In the genomic region with DNA sequence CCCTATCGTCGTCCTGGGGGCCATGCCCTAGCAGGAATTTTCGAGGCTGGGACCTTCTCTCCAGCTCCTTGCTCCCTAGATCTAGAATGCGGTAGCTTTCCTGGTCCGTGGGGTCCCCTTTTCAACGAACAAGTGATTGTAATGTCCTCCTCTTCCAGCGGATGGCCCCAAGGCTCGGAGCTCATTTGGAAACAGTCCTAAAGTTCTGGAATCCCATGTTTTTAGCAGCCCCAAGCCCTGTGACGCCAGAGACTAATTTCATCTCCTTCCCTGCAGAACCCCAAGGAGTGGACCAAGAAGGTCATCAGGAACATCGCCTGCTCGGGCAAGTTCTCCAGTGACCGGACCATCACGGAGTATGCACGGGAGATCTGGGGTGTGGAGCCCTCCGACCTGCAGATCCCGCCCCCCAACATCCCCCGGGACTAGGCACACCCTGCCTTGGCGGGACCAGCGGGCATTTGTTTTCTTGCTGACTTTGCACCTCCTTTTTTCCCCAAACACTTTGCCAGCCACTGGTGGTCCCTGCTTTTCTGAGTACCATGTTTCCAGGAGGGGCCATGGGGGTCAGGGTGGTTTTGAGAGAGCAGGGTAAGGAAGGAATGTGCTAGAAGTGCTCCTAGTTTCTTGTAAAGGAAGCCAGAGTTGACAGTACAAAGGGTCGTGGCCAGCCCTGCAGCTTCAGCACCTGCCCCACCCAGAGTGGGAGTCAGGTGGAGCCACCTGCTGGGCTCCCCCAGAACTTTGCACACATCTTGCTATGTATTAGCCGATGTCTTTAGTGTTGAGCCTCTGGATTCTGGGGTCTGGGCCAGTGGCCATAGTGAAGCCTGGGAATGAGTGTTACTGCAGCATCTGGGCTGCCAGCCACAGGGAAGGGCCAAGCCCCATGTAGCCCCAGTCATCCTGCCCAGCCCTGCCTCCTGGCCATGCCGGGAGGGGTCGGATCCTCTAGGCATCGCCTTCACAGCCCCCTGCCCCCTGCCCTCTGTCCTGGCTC, we compare ENCODE assay signal across 9 cellular contexts. TPM values are rescaled to one million over a fixed set of nuclear protein-coding genes. Genes with fewer than 3 reads are reported as not detected.
A peak's percentile ranks its signal among the peaks of the same experiment; 100 is the strongest.
DNase-seq lines count a peak whose midpoint lies in the region; ATAC-seq, FAIRE-seq and TF ChIP-seq lines count a peak whose summit lies in the region.
"Had no signal": no experiment of that assay in that cellular context is flagged by ENCODE, and none has a peak within 500 bp of the region (broad histone marks: within the 10 kb centered on the region; RNA-seq: fewer than 3 reads in every experiment).

No MANE protein-coding gene starts in this region.

- CTCF ChIA-PET in activated CD8-positive, alpha-beta memory T cell treated with anti-CD3 and anti-CD28 coated beads, Interleukin-2, amount 10 ng/mL, durations not matched to agents 7 days and 5 days (lab: Charles Lee) = interaction anchor here (0.9 to 3.9 kb wide), 8 partner anchors 10 to 305 kb away, joined by 3 to 28 read pairs (median 4); partner anchors contain the start of gene GINS1
- CTCF ChIA-PET in H1 (lab: Charles Lee; ENCODE audit: partially characterized antibody) = interaction anchor here (0.6 to 4.7 kb wide), 28 partner anchors 7 to 307 kb away, joined by 3 to 79 read pairs (median 5); partner anchors contain the start of genes GINS1 and PYGB

- H3K9me3 Mint-ChIP-seq in activated CD8-positive, alpha-beta memory T cell treated with anti-CD3 and anti-CD28 coated beads, Interleukin-2, amount 10 ng/mL, durations not matched to agents 7 days and 5 days (ENCODE audit: low read depth) = no peaks in the 10 kb centered on the region
- H3K9me3 Mint-ChIP-seq in HFFc6 (no peaks in the 10 kb centered on the region), natural killer cell (no peaks in the 10 kb centered on the region)
- H3K9me3 Mint-ChIP-seq: central memory CD8-positive, alpha-beta T cell had no signal

- peak overlapping the region; percentile 24 for H3K27ac Mint-ChIP-seq in activated CD8-positive, alpha-beta memory T cell treated with anti-CD3 and anti-CD28 coated beads, Interleukin-2, amount 10 ng/mL, durations not matched to agents 7 days and 5 days
- H3K27ac Mint-ChIP-seq in HFFc6 (0 out of 2 replicates have a peak overlapping the region, but pooled peaks have one; percentile 7), natural killer cell (no peak overlapping the region)

- intact Hi-C loops in natural killer cell (cut with micrococcal nuclease) = no loop called here

- H3K9ac ChIP-seq in H1 (replicated peaks in 1 of 4; ENCODE audit: extremely low read depth in 1 of 4, low read depth in 3 of 4, low read length in 3 of 4) = no peak overlapping the region

- no peak overlapping the region for H4K8ac ChIP-seq in H1 (ENCODE audit: extremely low read depth, insufficient read depth, low read length)

- no peak overlapping the region for H3K27ac ChIP-seq in RWPE2 (ENCODE audit: poor library complexity, severe bottlenecking)
- peak overlapping the region; percentile 32; the same call in 1 of the 2 replicates for H3K27ac ChIP-seq in H1 (ENCODE audit: low read depth, low read length)

- peaks cover 15% of the 10 kb centered on the region for H3K4me1 Mint-ChIP-seq in activated CD8-positive, alpha-beta memory T cell treated with anti-CD3 and anti-CD28 coated beads, Interleukin-2, amount 10 ng/mL, durations not matched to agents 7 days and 5 days
- H3K4me1 Mint-ChIP-seq in HFFc6 (ENCODE audit: low read depth) (peaks cover 23% of the 10 kb centered on the region), natural killer cell (peaks cover 0 to 4% of the 10 kb centered on the region in 2 donors)
- H3K4me1 Mint-ChIP-seq: central memory CD8-positive, alpha-beta T cell had no signal

- H4K91ac ChIP-seq in H1 (replicated peaks; ENCODE audit: insufficient read length, low read length) = no peak overlapping the region

- peak; percentile 17 to 32; a peak in 1 of 3 replicates for TF ChIP-seq POLR2A in H1 (IDR thresholded peaks at IDR 0.05; ENCODE audit: control extremely low read depth in 1 of 2, low read depth in 2 of 2, low read length in 2 of 2)

- H3K18ac ChIP-seq in H1 (ENCODE audit: extremely low read depth, low read length) = no peak overlapping the region

- TF ChIP-seq RAD21 in H1 (IDR thresholded peaks at IDR 0.05 in 1 of 2, conservative IDR thresholded peaks at IDR 0.05 in 1 of 2; ENCODE audit: low read depth in 2 of 2, low read length in 2 of 2) = peak; percentile 12 to 24; a peak in 1 of 4 replicates

- no peaks in the 10 kb centered on the region for H3K79me2 ChIP-seq in H1 (ENCODE audit: control insufficient read depth in 1 of 2, insufficient read depth in 2 of 2, low read length in 2 of 2)

- no peak overlapping the region for H2BK120ac ChIP-seq in H1 (replicated peaks; ENCODE audit: low read depth, low read length)

- no peak for FAIRE-seq in H1 (lab: Jason Lieb, UNC)

- H3K4me3 ChIP-seq in RWPE2 (ENCODE audit: severe bottlenecking) (no peak overlapping the region), H1 (ENCODE audit: extremely low read depth in 1 of 4, insufficient read depth in 2 of 4, low read depth in 3 of 4, low read length in 4 of 4) (no peak overlapping the region)

- no peaks in the 10 kb centered on the region for H3K23me2 ChIP-seq in H1 (ENCODE audit: low read depth, low read length)

- ATAC-seq in activated CD8-positive, alpha-beta memory T cell treated with anti-CD3 and anti-CD28 coated beads, Interleukin-2, amount 10 ng/mL, durations not matched to agents 7 days and 5 days = peak; percentile 48
- no peak for ATAC-seq in RWPE2 (ENCODE audit: low read depth)
- peak in 2 of 3 donors; percentile 32 to 34 for ATAC-seq in natural killer cell
- no peak for ATAC-seq in HG03565 (IDR thresholded peaks at IDR 0.05; ENCODE audit: unreplicated experiment)

- no peaks in the 10 kb centered on the region for H3K36me3 Mint-ChIP-seq in activated CD8-positive, alpha-beta memory T cell treated with anti-CD3 and anti-CD28 coated beads, Interleukin-2, amount 10 ng/mL, durations not matched to agents 7 days and 5 days
- 0 out of 2 replicates have a peak, but pooled peaks cover 5% of the 10 kb centered on the region for H3K36me3 Mint-ChIP-seq in HFFc6 (ENCODE audit: low read depth)
- H3K36me3 Mint-ChIP-seq in natural killer cell = no peaks in the 10 kb centered on the region

- POLR2A ChIA-PET in H1 (lab: Charles Lee; ENCODE audit: partially characterized antibody) = interaction anchor here (0.6 to 4.1 kb wide), 6 partner anchors 9 to 112 kb away, joined by 3 to 22 read pairs (median 4); partner anchors contain the start of gene GINS1

- H3K4me3 Mint-ChIP-seq in activated CD8-positive, alpha-beta memory T cell treated with anti-CD3 and anti-CD28 coated beads, Interleukin-2, amount 10 ng/mL, durations not matched to agents 7 days and 5 days = no peak overlapping the region
- H3K4me3 Mint-ChIP-seq in HFFc6 (no peak overlapping the region), natural killer cell (no peak overlapping the region)
- H3K4me3 Mint-ChIP-seq: central memory CD8-positive, alpha-beta T cell had no signal

- H4K20me1 ChIP-seq in H1 (replicated peaks in 1 of 2; ENCODE audit: control insufficient read depth in 1 of 2, insufficient read depth in 2 of 2, low read length in 2 of 2) = peaks cover 0 to 2% of the 10 kb centered on the region in 2 experiments

- H3K4me2 ChIP-seq in H1 (ENCODE audit: insufficient read depth in 1 of 2, low read depth in 2 of 2, low read length in 2 of 2) = no peak overlapping the region

- H3K4me1 ChIP-seq in RWPE2 (ENCODE audit: insufficient read depth, poor library complexity, severe bottlenecking) (no peaks in the 10 kb centered on the region), H1 (replicated peaks in 1 of 4; ENCODE audit: control insufficient read depth in 3 of 4, insufficient read depth in 4 of 4, low read length in 3 of 4) (peaks cover 0 to 7% (median 2%) of the 10 kb centered on the region in 4 experiments; a peak in 3 of 7 replicates)

- H4K5ac ChIP-seq in H1 (ENCODE audit: insufficient read length, low read depth, low read length) = no peak overlapping the region

- no peak overlapping the region for H2AFZ ChIP-seq in H1 (ENCODE audit: low read length)

- H2BK20ac ChIP-seq in H1 (ENCODE audit: low read length) = no peak overlapping the region

- H3K23ac ChIP-seq in H1 (ENCODE audit: insufficient read length) = no peak overlapping the region

- peak; percentile 54 for DNase-seq in activated CD8-positive, alpha-beta memory T cell treated with anti-CD3 and anti-CD28 coated beads, Interleukin-2, amount 10 ng/mL, durations not matched to agents 7 days and 5 days
- no peak for DNase-seq in activated CD8-positive, alpha-beta memory T cell treated with anti-CD3 and anti-CD28 coated beads, Interleukin-2, amount 50 U/mL, for 4 hours
- peak; percentile 3 for DNase-seq in HFFc6
- DNase-seq in RWPE2 (ENCODE audit: low spot score) = no peak
- no peak for DNase-seq in H1 (ENCODE audit: low read depth in 1 of 2, low spot score in 2 of 2)
- no peak for DNase-seq in natural killer cell
- no peak for DNase-seq in ureter (ENCODE audit: low spot score)

- WGBS in H1 (ENCODE audit: extremely low coverage in 1 of 2, insufficient coverage in 1 of 2, insufficient read length in 1 of 2, insufficient replicate concordance in 2 of 2, low coverage in 1 of 2, low lambda C conversion rate in 2 of 2, missing lambda C conversion rate in 1 of 2), 2 experiments = 94% methylated on average over 24 of the region's 24 CpGs; no CpG with 5 or more reads in 1 of the 2 experiments

- no peak for TF ChIP-seq EP300 in H1 (IDR thresholded peaks at IDR 0.05; ENCODE audit: borderline replicate concordance in 1 of 2, low read depth in 2 of 2, low read length in 2 of 2)

- H3K27me3 Mint-ChIP-seq in activated CD8-positive, alpha-beta memory T cell treated with anti-CD3 and anti-CD28 coated beads, Interleukin-2, amount 10 ng/mL, durations not matched to agents 7 days and 5 days = no peaks in the 10 kb centered on the region
- H3K27me3 Mint-ChIP-seq in HFFc6 (ENCODE audit: insufficient read depth) = peaks cover 12% of the 10 kb centered on the region
- no peaks in the 10 kb centered on the region for H3K27me3 Mint-ChIP-seq in natural killer cell (ENCODE audit: low read depth in 2 of 2)
- H3K27me3 Mint-ChIP-seq: central memory CD8-positive, alpha-beta T cell had no signal

- no peak overlapping the region for H3K56ac ChIP-seq in H1 (replicated peaks; ENCODE audit: insufficient read length, low read depth, low read length)

- H2AK5ac ChIP-seq in H1 (ENCODE audit: low read depth, low read length) = no peak overlapping the region

- peaks cover 46% of the 10 kb centered on the region for H3K36me3 ChIP-seq in RWPE2 (ENCODE audit: low read depth)
- H3K36me3 ChIP-seq in H1 (ENCODE audit: control insufficient read depth in 2 of 4, insufficient read depth in 4 of 4, low read length in 3 of 4) = no peaks in the 10 kb centered on the region; a peak in 2 of 8 replicates

- no peak overlapping the region for H3K14ac ChIP-seq in H1 (ENCODE audit: insufficient read length)

- TF ChIP-seq CTCF in HFFc6 (IDR thresholded peaks at IDR 0.05) = peak; percentile 73
- peak; percentile 51 for TF ChIP-seq CTCF in RWPE2 (IDR thresholded peaks at IDR 0.05; ENCODE audit: poor library complexity, severe bottlenecking)
- TF ChIP-seq CTCF in H1 (IDR thresholded peaks at IDR 0.05; ENCODE audit: control extremely low read depth in 1 of 3, insufficient read depth in 1 of 3, low read depth in 1 of 3, low read length in 3 of 3) = peak in 2 of 3 experiments; percentile 27 to 35; a peak in 2 of 4 replicates
- TF ChIP-seq CTCF in natural killer cell (IDR thresholded peaks at IDR 0.05) = no peak

- H2BK12ac ChIP-seq in H1 (ENCODE audit: low read depth, low read length) = no peak overlapping the region

- 0 out of 2 replicates have a peak overlapping the region, but pooled peaks have one; percentile 35 for H2BK5ac ChIP-seq in H1 (ENCODE audit: low read depth, low read length)

- H3K9me3 ChIP-seq in RWPE2 (ENCODE audit: severe bottlenecking) = no peaks in the 10 kb centered on the region
- no peaks in the 10 kb centered on the region for H3K9me3 ChIP-seq in H1 (ENCODE audit: insufficient read depth in 2 of 2, low read depth in 1 of 2, low read length in 1 of 2)

- peaks cover 7% of the 10 kb centered on the region; the same call in 1 of the 2 replicates for H3K79me1 ChIP-seq in H1 (ENCODE audit: low read depth, low read length)

- no peak overlapping the region for H3K4ac ChIP-seq in H1 (replicated peaks; ENCODE audit: insufficient read length, low read depth, low read length)

- H3K27me3 ChIP-seq in RWPE2 (ENCODE audit: insufficient read depth, poor library complexity, severe bottlenecking) = no peaks in the 10 kb centered on the region
- no peaks in the 10 kb centered on the region; a peak in 1 of 7 replicates for H3K27me3 ChIP-seq in H1 (replicated peaks in 1 of 4; ENCODE audit: control insufficient read depth in 3 of 4, extremely low read depth in 1 of 4, insufficient read depth in 3 of 4, low read length in 3 of 4)

- H2BK15ac ChIP-seq in H1 (ENCODE audit: low read length) = no peak overlapping the region

RNA-seq across cellular contexts. Expression of gene PYGB, which starts 48.5 kb away (rescaled TPM):
- total RNA-seq in activated CD8-positive, alpha-beta memory T cell treated with anti-CD3 and anti-CD28 coated beads, Interleukin-2, amount 10 ng/mL, durations not matched to agents 7 days and 5 days = 10 to 100 TPM; 28.4 to 36.8 TPM
- 10 to 100 TPM; 65.4 to 75.6 (median 70.2) TPM for total RNA-seq in HFFc6 (2021; fragmentation: NEBNext Ultra II Directional; extraction: Animal tissue kit (Norgen Biotek cat#: 25700))
- total RNA-seq in H1 (2021; fragmentation: NEBNext Ultra II Directional; extraction: Animal tissue kit (Norgen Biotek cat#: 25700)) = 54.9 and 56.0 TPM in 2 replicates
- 26.6 and 36.0 TPM in 2 replicates for polyA plus RNA-seq in H1 (2011; rRNA removed)
- polyA plus RNA-seq in H1 (2011; cell fraction: cytosol; rRNA removed) = 30.5 TPM
- 104 TPM for polyA plus RNA-seq in H1 (2011; cell fraction: nucleus; rRNA removed)
- 29.4 to 49.2 TPM (median 45.5 TPM) in 4 replicates for polyA plus RNA-seq in H1 (2012, experiment 1 of 2)
- 47.3 TPM for polyA plus RNA-seq in H1 (2012, experiment 2 of 2)
- polyA plus RNA-seq in H1 (2013, experiment 1 of 2) = 25.1 TPM
- polyA plus RNA-seq in H1 (2013, experiment 2 of 2) = 22.9 TPM
- 29.7 and 33.8 TPM in 2 replicates for polyA minus RNA-seq in H1 (2011; rRNA and poly(A)+ RNA removed)
- 27.2 TPM for polyA minus RNA-seq in H1 (2011; cell fraction: cytosol; rRNA and poly(A)+ RNA removed)
- 27.2 TPM for polyA minus RNA-seq in H1 (2011; cell fraction: nucleus; rRNA and poly(A)+ RNA removed)
- total RNA-seq in natural killer cell (10 to 100 TPM; 39.4 to 55.4 (median 47.0) TPM), ureter (109 TPM)

Comparison
In these comparisons a context has a peak if more than half of its experiments do, and no peak if none do; other contexts are left out.
1. DNase-seq: peak in activated CD8-positive, alpha-beta memory T cell treated with anti-CD3 and anti-CD28 coated beads, Interleukin-2, amount 10 ng/mL, durations not matched to agents 7 days and 5 days (single experiment) and HFFc6 (single experiment); none in activated CD8-positive, alpha-beta memory T cell treated with anti-CD3 and anti-CD28 coated beads, Interleukin-2, amount 50 U/mL, for 4 hours (single experiment), RWPE2 (single experiment), H1 (0 of 2), natural killer cell (single experiment) and ureter (single experiment).
2. ATAC-seq: peak in activated CD8-positive, alpha-beta memory T cell treated with anti-CD3 and anti-CD28 coated beads, Interleukin-2, amount 10 ng/mL, durations not matched to agents 7 days and 5 days (single experiment) and natural killer cell (2 of 3); none in RWPE2 (single experiment) and HG03565 (single experiment).
3. H3K27ac Mint-ChIP-seq: peak in activated CD8-positive, alpha-beta memory T cell treated with anti-CD3 and anti-CD28 coated beads, Interleukin-2, amount 10 ng/mL, durations not matched to agents 7 days and 5 days (single experiment) and HFFc6 (single experiment); none in natural killer cell (0 of 2).